Comparison of ENCODE assay signal across 24 cellular contexts in the genomic region with DNA sequence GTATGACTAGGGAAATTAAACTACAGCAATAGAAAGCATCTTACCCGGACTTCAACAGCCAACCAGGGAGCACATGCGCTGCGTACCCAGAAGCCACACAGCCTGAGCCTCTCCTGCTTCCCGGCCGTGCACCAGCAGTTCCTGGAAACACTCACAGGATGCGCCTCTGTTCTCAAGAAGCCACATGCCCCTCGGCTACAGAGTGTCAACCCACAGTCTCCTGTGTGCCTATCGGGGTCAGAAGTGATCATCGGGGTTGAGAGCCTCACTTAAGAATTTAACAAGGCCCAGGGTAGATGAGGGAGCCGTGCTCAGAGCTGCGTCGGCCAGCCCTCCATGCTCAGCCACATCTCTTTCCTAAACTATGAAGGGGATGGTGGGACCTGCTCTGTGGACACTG.
DNase-seq lines count a peak whose midpoint lies in the region; ATAC-seq and TF ChIP-seq lines count a peak whose summit lies in the region.
"Had no signal": no experiment of that assay in that cellular context is flagged by ENCODE, and none has a peak within 500 bp of the region (broad histone marks: within the 10 kb centered on the region; RNA-seq: fewer than 3 reads in every experiment).

No MANE protein-coding gene starts in this region.

- peak overlapping the region; percentile 78 to 96 (median 90) for H3K27ac Mint-ChIP-seq in immature natural killer cell
- H3K27ac Mint-ChIP-seq: HFFc6 had no signal

- H3K79me2 ChIP-seq in PC-3 (ENCODE audit: low read length) = peaks cover 82% of the 10 kb centered on the region

- no TSS peak for BruUV-seq in PC-3 (replicated peaks; lab: Mats Ljungman, UMichigan)

- H3K36me3 ChIP-seq in PC-3 (ENCODE audit: low read depth, low read length) (peaks cover 60% of the 10 kb centered on the region), neuronal stem cell (replicated peaks in 1 of 2; ENCODE audit: control insufficient read depth in 2 of 2, insufficient read depth in 2 of 2, low read length in 2 of 2) (no peaks in the 10 kb centered on the region)
- H3K36me3 ChIP-seq: HAP-1 had no signal

- H3K4me2 ChIP-seq in PC-3 (ENCODE audit: low read length) = peak overlapping the region; percentile 95
- H3K4me2 ChIP-seq in neuronal stem cell (ENCODE audit: insufficient read depth, low read length, poor library complexity, severe bottlenecking) = no peak overlapping the region
- H3K4me2 ChIP-seq: A549 had no signal

- H3K79me1 ChIP-seq in neuronal stem cell (ENCODE audit: low read depth, low read length) = no peaks in the 10 kb centered on the region

- H3K4me1 Mint-ChIP-seq in immature natural killer cell = peaks cover 60 to 65% of the 10 kb centered on the region in 2 donors

- H3K4me1 ChIP-seq in PC-3 (ENCODE audit: insufficient read depth, low read length) (peaks cover 77% of the 10 kb centered on the region), neuronal stem cell (ENCODE audit: control insufficient read depth in 2 of 2, insufficient read depth in 1 of 2, low read depth in 1 of 2, low read length in 2 of 2) (peaks cover 0 to 4% of the 10 kb centered on the region in 2 donors)
- H3K4me1 ChIP-seq: A549, HAP-1 had no signal

- H3K18ac ChIP-seq in neuronal stem cell (ENCODE audit: low read length) = peak overlapping the region; percentile 1

- no peak overlapping the region for H2BK120ac ChIP-seq in neuronal stem cell (ENCODE audit: low read depth, low read length)

- H2BK15ac ChIP-seq in neuronal stem cell (ENCODE audit: low read length) = no peak overlapping the region

- H3K4me3 Mint-ChIP-seq in immature natural killer cell = peak overlapping the region; percentile 57 to 83 (median 64)
- H3K4me3 Mint-ChIP-seq: HFFc6 had no signal

- no peak overlapping the region for H3K14ac ChIP-seq in neuronal stem cell (ENCODE audit: low read length)

- no peak overlapping the region for H4K91ac ChIP-seq in neuronal stem cell (ENCODE audit: low read depth, low read length, poor library complexity)

- H3K4me3 ChIP-seq in PC-3 (ENCODE audit: low read length) (peak overlapping the region; percentile 86), neuronal stem cell (ENCODE audit: low read length in 2 of 2) (no peak overlapping the region)
- H3K4me3 ChIP-seq: A549, GM23248, HAP-1, SK-N-MC had no signal

- CTCF ChIA-PET in PC-3 (lab: Charles Lee) = no interaction called here

- POLR2A ChIA-PET in PC-3 (lab: Charles Lee; ENCODE audit: unreplicated experiment) = no interaction called here

- no peaks in the 10 kb centered on the region for H3K27me3 ChIP-seq in PC-3 (ENCODE audit: low read length)
- H3K27me3 ChIP-seq in neuronal stem cell (ENCODE audit: control insufficient read depth in 3 of 3, insufficient read depth in 3 of 3, low read depth in 1 of 3, low read length in 3 of 3) = no peaks in the 10 kb centered on the region

- H2AFZ ChIP-seq in PC-3 (ENCODE audit: low read length) (no peak overlapping the region), neuronal stem cell (ENCODE audit: low read length) (peak overlapping the region; percentile 22)
- H2AFZ ChIP-seq: GM23248 had no signal

- H3K23ac ChIP-seq in neuronal stem cell (ENCODE audit: low read depth, low read length, poor library complexity) = no peak overlapping the region

- H3K9me3 ChIP-seq in PC-3 (ENCODE audit: low read length) = 0 out of 2 replicates have a peak, but pooled peaks cover 1% of the 10 kb centered on the region
- no peaks in the 10 kb centered on the region for H3K9me3 ChIP-seq in neuronal stem cell (replicated peaks in 1 of 2; ENCODE audit: control insufficient read depth in 2 of 2, insufficient read depth in 1 of 2, low read depth in 1 of 2, low read length in 2 of 2)
- H3K9me3 ChIP-seq: A549, HAP-1 had no signal

- no CpG with 5 or more reads among the region's 12 CpGs for WGBS in neuronal stem cell (ENCODE audit: extremely low coverage in 2 of 2, insufficient read length in 2 of 2, insufficient replicate concordance in 1 of 2), 2 donors

- H3K9me2 ChIP-seq in PC-3 (replicated peaks; ENCODE audit: low read length) = no peaks in the 10 kb centered on the region

- no peak overlapping the region for H4K8ac ChIP-seq in neuronal stem cell (ENCODE audit: low read depth, low read length)

- H4K20me1 ChIP-seq in PC-3 (ENCODE audit: low read length) = peaks cover 35% of the 10 kb centered on the region

- DNase-seq in PC-3 (no peak), immature natural killer cell (peak; percentile 51 to 65 (median 53)), neuronal stem cell (ENCODE audit: low spot score) (no peak)
- no peak for DNase-seq in activated T-cell treated with anti-CD3 and anti-CD28 coated beads, Interleukin-2, amount 50 U/mL, for 1 hour
- DNase-seq in activated naive CD4-positive, alpha-beta T cell treated with anti-CD3 and anti-CD28 coated beads, Interleukin-2, amount 50 U/mL, for 16 hours = no peak
- DNase-seq: CD8-positive, alpha-beta memory T cell; DMS153; GM23248; HFFc6; IMR-90; KG1; NCI-H1048; NCI-H1417; NCI-H1694; NCI-H2029 treated with DMSO at 0.1 percent for 48 hours; NCI-H2227 treated with DMSO at 0.1 percent for 48 hours; NCI-H526 treated with DMSO at 0.1 percent for 48 hours; SIG-M5 had no signal

- H3K27ac ChIP-seq in PC-3 (ENCODE audit: low read length) (peak overlapping the region; percentile 98), neuronal stem cell (replicated peaks; ENCODE audit: low read length) (no peak overlapping the region)
- H3K27ac ChIP-seq: A549, C4-2B, GM23248, SK-N-MC had no signal

- no peaks in the 10 kb centered on the region for H3K36me3 Mint-ChIP-seq in immature natural killer cell
- H3K36me3 Mint-ChIP-seq: CD8-positive, alpha-beta memory T cell had no signal

- peaks cover 26% of the 10 kb centered on the region for H3F3A ChIP-seq in PC-3 (ENCODE audit: low read length, unreplicated experiment)

- H3K9ac ChIP-seq in PC-3 (ENCODE audit: low read length) (peak overlapping the region; percentile 98), neuronal stem cell (ENCODE audit: low read depth, low read length, poor library complexity) (no peak overlapping the region)
- H3K9ac ChIP-seq: GM23248 had no signal

- no peak for ATAC-seq in PC-3
- ATAC-seq in HG03095 (IDR thresholded peaks at IDR 0.05; ENCODE audit: unreplicated experiment) = no peak
- no peak for ATAC-seq in GM18868 (IDR thresholded peaks at IDR 0.05; ENCODE audit: unreplicated experiment)
- ATAC-seq: A549 had no signal

- no peak overlapping the region for H2BK5ac ChIP-seq in neuronal stem cell (ENCODE audit: low read length)

- H3K9me3 Mint-ChIP-seq in immature natural killer cell = no peaks in the 10 kb centered on the region
- H3K9me3 Mint-ChIP-seq: CD8-positive, alpha-beta memory T cell had no signal

- TF ChIP-seq CTCF in PC-3 (conservative IDR thresholded peaks at IDR 0.05; ENCODE audit: low read depth, low read length) = no peak

- H2BK12ac ChIP-seq in neuronal stem cell (ENCODE audit: low read length) = no peak overlapping the region

- H2AK5ac ChIP-seq in neuronal stem cell (ENCODE audit: low read depth, low read length) = peak overlapping the region; percentile 1

- no peak overlapping the region for H3K4ac ChIP-seq in neuronal stem cell (ENCODE audit: low read length)

- intact Hi-C loops in PC-3 (cut with micrococcal nuclease) = no loop called here

- H3K27me3 Mint-ChIP-seq in immature natural killer cell (ENCODE audit: low read depth in 3 of 3) = peaks cover 0 to 7% (median 0%) of the 10 kb centered on the region in 3 donors

Comparison
In these comparisons a context has a peak if more than half of its experiments do, and no peak if none do; other contexts are left out.
1. DNase-seq: peak in immature natural killer cell (3 of 3); none in PC-3 (single experiment), neuronal stem cell (single experiment), activated T-cell treated with anti-CD3 and anti-CD28 coated beads, Interleukin-2, amount 50 U/mL, for 1 hour (single experiment) and activated naive CD4-positive, alpha-beta T cell treated with anti-CD3 and anti-CD28 coated beads, Interleukin-2, amount 50 U/mL, for 16 hours (single experiment).